In the genomic region with DNA sequence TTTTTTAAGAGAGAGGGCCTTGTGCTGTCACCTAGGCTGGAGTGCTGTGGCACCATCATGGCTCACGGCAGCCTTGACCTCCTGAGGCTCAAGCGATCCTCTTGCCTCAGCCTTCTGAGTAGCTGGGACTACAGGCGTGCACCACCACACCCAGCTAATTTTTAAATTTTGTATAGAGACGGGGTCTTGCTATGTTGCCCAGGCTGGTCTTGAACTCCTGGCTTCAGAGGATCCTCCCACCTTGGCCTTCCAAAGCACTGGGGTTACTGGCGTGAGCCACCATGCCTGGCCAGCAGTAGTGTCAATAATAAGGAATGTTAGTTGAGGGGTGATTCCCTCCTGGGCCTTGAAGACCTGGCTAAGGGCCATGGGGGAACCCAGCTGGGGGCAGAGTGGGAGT, we compare ENCODE assay signal across 34 cellular contexts. TPM values are rescaled to one million over a fixed set of nuclear protein-coding genes. Genes with fewer than 3 reads are reported as not detected.
DNase-seq lines count a peak whose midpoint lies in the region; ATAC-seq and TF ChIP-seq lines count a peak whose summit lies in the region.
"Had no signal": no experiment of that assay in that cellular context is flagged by ENCODE, and none has a peak within 500 bp of the region (broad histone marks: within the 10 kb centered on the region; RNA-seq: fewer than 3 reads in every experiment).

No MANE protein-coding gene starts in this region.

- H3K27ac Mint-ChIP-seq in activated naive CD8-positive, alpha-beta T cell, result peak overlapping the region; percentile 61
- no peak overlapping the region for H3K27ac Mint-ChIP-seq in activated naive CD8-positive, alpha-beta T cell treated with anti-CD3 and anti-CD28 coated beads, Interleukin-2, amount 50 U/mL, for 24 hours
- H3K27ac Mint-ChIP-seq: dendritic cell treated with granulocyte-macrophage colony-stimulating factor and Interleukin-4, amounts not matched to agents 40 ng/mL and 50 ng/mL, for 4 days had no signal

- H3K9ac ChIP-seq in MM.1S (ENCODE audit: low read length), result no peak overlapping the region
- H3K9ac ChIP-seq: BLaER1, KMS-11 had no signal

- DNase-seq in activated naive CD8-positive, alpha-beta T cell treated with anti-CD3 and anti-CD28 coated beads, Interleukin-2, amount 50 U/mL, for 24 hours, result no peak
- DNase-seq in MM.1S, result no peak
- no peak for DNase-seq in caudate nucleus (lab: John Stamatoyannopoulos, UW)
- no peak for DNase-seq in substantia nigra (lab: John Stamatoyannopoulos, UW)
- no peak for DNase-seq in NCI-H345 treated with DMSO at 0.1 percent for 48 hours (lab: John Stamatoyannopoulos, UW; ENCODE audit: unreplicated experiment)
- no peak for DNase-seq in mesenteric fat pad (ENCODE audit: low spot score)
- DNase-seq: activated CD4-positive, alpha-beta T cell treated with anti-CD3 and anti-CD28 coated beads for 48 hours; activated naive CD8-positive, alpha-beta T cell treated with anti-CD3 and anti-CD28 coated beads, Interleukin-2, amount 10 ng/mL, durations not matched to agents 7 days and 5 days; Calu3; DND-41; foreskin fibroblast; GF-D8; MG63; midbrain; naive B cell; NCI-H1417; NCI-H2029; NCI-H69; occipital lobe; right lobe of liver; SHP77; stimulated activated CD4-positive, alpha-beta T cell treated with anti-CD3 and anti-CD28 coated beads, Interleukin-2, amount 100 ng/mL, for 48 hours; T-helper 9 cell; transverse colon; WERI-Rb-1 had no signal

- no peak overlapping the region for H3K4me3 Mint-ChIP-seq in activated naive CD8-positive, alpha-beta T cell
- no peak overlapping the region for H3K4me3 Mint-ChIP-seq in activated naive CD8-positive, alpha-beta T cell treated with anti-CD3 and anti-CD28 coated beads, Interleukin-2, amount 50 U/mL, for 24 hours
- H3K4me3 Mint-ChIP-seq: activated naive CD8-positive, alpha-beta T cell treated with anti-CD3 and anti-CD28 coated beads, Interleukin-2, amount 10 ng/mL, durations not matched to agents 7 days and 5 days; dendritic cell treated with granulocyte-macrophage colony-stimulating factor and Interleukin-4, amounts not matched to agents 40 ng/mL and 50 ng/mL, for 4 days had no signal

- H3K4me1 Mint-ChIP-seq in activated naive CD8-positive, alpha-beta T cell (ENCODE audit: low read depth), result peaks cover 30% of the 10 kb centered on the region
- H3K4me1 Mint-ChIP-seq in activated naive CD8-positive, alpha-beta T cell treated with anti-CD3 and anti-CD28 coated beads, Interleukin-2, amount 50 U/mL, for 24 hours, result peaks cover 33% of the 10 kb centered on the region

- H3K36me3 ChIP-seq in MM.1S (replicated peaks; ENCODE audit: insufficient read depth, low read length), result no peaks in the 10 kb centered on the region
- H3K36me3 ChIP-seq: cardiac muscle cell, prostate gland had no signal

- peaks cover 31% of the 10 kb centered on the region for H3K79me2 ChIP-seq in MM.1S (ENCODE audit: low read length)

- no peak for TF ChIP-seq CTCF in MM.1S (IDR thresholded peaks at IDR 0.05; ENCODE audit: low read length)

- H3K9me3 ChIP-seq in MM.1S (replicated peaks; ENCODE audit: insufficient read depth, low read length), result no peaks in the 10 kb centered on the region
- H3K9me3 ChIP-seq: BLaER1, esophagus muscularis mucosa, MG63, prostate gland, right lobe of liver, transverse colon had no signal

- H3K27ac ChIP-seq in MM.1S (ENCODE audit: low read length) (peak overlapping the region; percentile 18; the same call in 1 of the 2 replicates), caudate nucleus (ENCODE audit: low read depth, low read length) (peak overlapping the region; percentile 59), substantia nigra (ENCODE audit: low read depth, low read length, poor library complexity, severe bottlenecking) (peak overlapping the region; percentile 21)
- H3K27ac ChIP-seq: BLaER1, cardiac muscle cell, esophagus muscularis mucosa, HL-60, KMS-11, prostate gland, right lobe of liver, transverse colon, WERI-Rb-1 had no signal

- no peaks in the 10 kb centered on the region for H3K36me3 Mint-ChIP-seq in activated naive CD8-positive, alpha-beta T cell
- peaks cover 19% of the 10 kb centered on the region for H3K36me3 Mint-ChIP-seq in activated naive CD8-positive, alpha-beta T cell treated with anti-CD3 and anti-CD28 coated beads, Interleukin-2, amount 50 U/mL, for 24 hours (ENCODE audit: low read depth)
- H3K36me3 Mint-ChIP-seq: naive B cell had no signal

- no peaks in the 10 kb centered on the region for H4K20me1 ChIP-seq in MM.1S (ENCODE audit: insufficient read depth, low read length)

- H3K27me3 ChIP-seq in MM.1S (replicated peaks; ENCODE audit: insufficient read depth, low read length), result no peaks in the 10 kb centered on the region
- H3K27me3 ChIP-seq: BLaER1, cardiac muscle cell, esophagus muscularis mucosa, MG63, right lobe of liver, transverse colon had no signal

- peaks cover 23% of the 10 kb centered on the region for H3K4me1 ChIP-seq in MM.1S (ENCODE audit: low read length)

- no peak overlapping the region for H3K4me2 ChIP-seq in MM.1S (ENCODE audit: low read depth, low read length)
- H3K4me2 ChIP-seq: BLaER1, KMS-11 had no signal

- peaks cover 17% of the 10 kb centered on the region for H3F3A ChIP-seq in MM.1S (ENCODE audit: insufficient read depth, low read length)

- H3K27me3 Mint-ChIP-seq in activated naive CD8-positive, alpha-beta T cell, result no peaks in the 10 kb centered on the region
- no peaks in the 10 kb centered on the region for H3K27me3 Mint-ChIP-seq in activated naive CD8-positive, alpha-beta T cell treated with anti-CD3 and anti-CD28 coated beads, Interleukin-2, amount 50 U/mL, for 24 hours
- H3K27me3 Mint-ChIP-seq: activated naive CD8-positive, alpha-beta T cell treated with anti-CD3 and anti-CD28 coated beads, Interleukin-2, amount 10 ng/mL, durations not matched to agents 7 days and 5 days; dendritic cell treated with granulocyte-macrophage colony-stimulating factor and Interleukin-4, amounts not matched to agents 40 ng/mL and 50 ng/mL, for 4 days; naive B cell had no signal

- no peak overlapping the region for H3K4me3 ChIP-seq in MM.1S (ENCODE audit: low read length)
- H3K4me3 ChIP-seq: BLaER1, cardiac muscle cell, esophagus muscularis mucosa, MG63, prostate gland, right lobe of liver, transverse colon had no signal

- H3K9me3 Mint-ChIP-seq in activated naive CD8-positive, alpha-beta T cell (ENCODE audit: low read depth), result no peaks in the 10 kb centered on the region
- no peaks in the 10 kb centered on the region for H3K9me3 Mint-ChIP-seq in activated naive CD8-positive, alpha-beta T cell treated with anti-CD3 and anti-CD28 coated beads, Interleukin-2, amount 50 U/mL, for 24 hours
- H3K9me3 Mint-ChIP-seq: activated naive CD8-positive, alpha-beta T cell treated with anti-CD3 and anti-CD28 coated beads, Interleukin-2, amount 10 ng/mL, durations not matched to agents 7 days and 5 days; dendritic cell treated with granulocyte-macrophage colony-stimulating factor and Interleukin-4, amounts not matched to agents 40 ng/mL and 50 ng/mL, for 4 days; naive B cell had no signal

- ATAC-seq in activated naive CD8-positive, alpha-beta T cell treated with anti-CD3 and anti-CD28 coated beads, Interleukin-2, amount 50 U/mL, for 24 hours, result no peak
- ATAC-seq: right lobe of liver had no signal

- H2AFZ ChIP-seq in MM.1S (ENCODE audit: low read length), result no peak overlapping the region

- H3K9me2 ChIP-seq in MM.1S (replicated peaks; ENCODE audit: insufficient read depth, low read length), result no peaks in the 10 kb centered on the region

RNA-seq across cellular contexts. Expression of a gene that starts 23.6 kb away (rescaled TPM):
- total RNA-seq in mesenteric fat pad, result 19.1 TPM

RNA-seq across cellular contexts. Expression of a gene that starts 31.8 kb away (rescaled TPM):
- total RNA-seq in mesenteric fat pad, result 14.8 TPM

RNA-seq across cellular contexts. Expression of a gene that starts 34.4 kb away (rescaled TPM):
- 2.3 TPM for total RNA-seq in mesenteric fat pad
- total RNA-seq: Calu3, cardiac muscle cell, H7 had no signal

RNA-seq across cellular contexts. Expression of a gene that starts 52.4 kb away (rescaled TPM):
- 236 TPM for total RNA-seq in mesenteric fat pad
